19 cellular contexts compared by ENCODE assay signal in the genomic region with DNA sequence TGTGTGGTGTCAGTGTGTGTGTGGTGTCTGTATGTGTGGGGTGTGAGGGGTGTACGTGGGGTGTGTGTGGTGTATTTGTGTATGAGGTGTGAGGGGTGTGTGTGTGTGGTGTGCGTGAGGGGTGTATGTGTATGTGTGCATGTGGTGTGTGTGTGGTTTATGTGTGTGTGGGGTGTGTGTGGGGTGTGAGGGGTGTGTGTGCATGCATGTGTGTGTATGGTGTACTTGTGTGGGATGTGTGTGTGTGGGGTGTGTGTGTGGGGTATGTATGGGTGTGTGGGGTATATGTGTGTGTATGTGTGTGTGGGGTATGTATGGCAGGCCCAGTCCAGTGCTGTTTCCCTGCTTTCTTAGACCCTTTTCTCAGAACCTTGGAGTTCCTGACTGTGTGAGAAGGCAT.
DNase-seq lines count a peak whose midpoint lies in the region; ATAC-seq and TF ChIP-seq lines count a peak whose summit lies in the region.
"Had no signal": no experiment of that assay in that cellular context is flagged by ENCODE, and none has a peak within 500 bp of the region (broad histone marks: within the 10 kb centered on the region; RNA-seq: fewer than 3 reads in every experiment).

No MANE protein-coding gene starts in this region.

- peak overlapping the region in 4 of 7 donors; percentile 44 to 95 (median 89) for H3K27ac Mint-ChIP-seq in CD4-positive, alpha-beta memory T cell
- H3K27ac Mint-ChIP-seq in activated T-helper 2 cell treated with anti-CD3 and anti-CD28 coated beads, Interferon-gamma antibody, Interleukin-2, Interleukin-4, amounts not matched to agents 10 μg/mL and 5 μg/mL and 100 μg/mL, durations not matched to agents 14 hours and 24 hours and 36 hours = peak overlapping the region; percentile 95
- H3K27ac Mint-ChIP-seq in activated T-cell treated with anti-CD3 and anti-CD28 coated beads, Interleukin-2, amount 50 U/mL, for 72 hours = no peak overlapping the region
- H3K27ac Mint-ChIP-seq: H9 had no signal

- no peak for TF ChIP-seq POLR2A in esophagus muscularis mucosa (IDR thresholded peaks at IDR 0.05; ENCODE audit: low read depth)

- 45% methylated on average over 2 of the region's 2 CpGs for WGBS in esophagus muscularis mucosa

- ATAC-seq in activated T-cell treated with anti-CD3 and anti-CD28 coated beads, Interleukin-2, amount 50 U/mL, for 72 hours (replicated peaks in 1 of 2) = no peak
- no peak for ATAC-seq in HG02678 (IDR thresholded peaks at IDR 0.05; ENCODE audit: unreplicated experiment)
- ATAC-seq: CD8-positive, alpha-beta T cell had no signal

- intact Hi-C loops in CD4-positive, alpha-beta memory T cell (cut with micrococcal nuclease) = loop anchor here (5.0 kb wide), 2 partner anchors 83 to 1187 kb away; a partner anchor contains a TSS
- intact Hi-C loops in activated T-helper 2 cell treated with anti-CD3 and anti-CD28 coated beads, Interferon-gamma antibody, Interleukin-2, Interleukin-4, amounts not matched to agents 10 μg/mL and 5 μg/mL and 100 μg/mL, durations not matched to agents 14 hours and 24 hours and 36 hours (cut with micrococcal nuclease) = loop anchor here (5.0 to 10.0 kb wide), 2 partner anchors 450 to 1042 kb away; a partner anchor contains a TSS
- intact Hi-C loops in esophagus muscularis mucosa (cut with DNase I) = no loop called here

- no peaks in the 10 kb centered on the region for H3K79me2 ChIP-seq in neural cell (replicated peaks; ENCODE audit: insufficient read depth, low read length)

- DNase-seq in CD4-positive, alpha-beta memory T cell = no peak
- no peak for DNase-seq in activated T-helper 2 cell treated with anti-CD3 and anti-CD28 coated beads, Interferon-gamma antibody, Interleukin-2, Interleukin-4, amounts not matched to agents 10 μg/mL and 5 μg/mL and 100 μg/mL, durations not matched to agents 14 hours and 24 hours and 36 hours (ENCODE audit: low spot score)
- DNase-seq in esophagus muscularis mucosa (ENCODE audit: extremely low spot score) (no peak), iPS-NIHi7 (ENCODE audit: extremely low spot score) (no peak)
- no peak for DNase-seq in activated T-cell treated with anti-CD3 and anti-CD28 coated beads, Interleukin-2, amount 50 U/mL, for 72 hours
- DNase-seq: ACHN; AML-193; CD8-positive, alpha-beta T cell; H9; NCI-H1417 treated with DMSO at 0.1 percent for 48 hours; NCI-H2029 treated with DMSO at 0.1 percent for 48 hours; NCI-H510A; NCI-H774; RPMI8226; SIG-M5 had no signal

- peaks cover 25 to 35% (median 26%) of the 10 kb centered on the region in 4 donors for H3K4me1 Mint-ChIP-seq in CD4-positive, alpha-beta memory T cell
- H3K4me1 Mint-ChIP-seq in activated T-helper 2 cell treated with anti-CD3 and anti-CD28 coated beads, Interferon-gamma antibody, Interleukin-2, Interleukin-4, amounts not matched to agents 10 μg/mL and 5 μg/mL and 100 μg/mL, durations not matched to agents 14 hours and 24 hours and 36 hours (ENCODE audit: low read depth) = peaks cover 49% of the 10 kb centered on the region
- peaks cover 42% of the 10 kb centered on the region for H3K4me1 Mint-ChIP-seq in activated T-cell treated with anti-CD3 and anti-CD28 coated beads, Interleukin-2, amount 50 U/mL, for 72 hours (ENCODE audit: low read depth)

- no peaks in the 10 kb centered on the region for H3K36me3 ChIP-seq in BLaER1
- no peaks in the 10 kb centered on the region for H3K36me3 ChIP-seq in CD4-positive, alpha-beta memory T cell (ENCODE audit: insufficient read depth, low read length)
- H3K36me3 ChIP-seq in neural cell (ENCODE audit: insufficient read depth, low read length) = no peaks in the 10 kb centered on the region
- no peaks in the 10 kb centered on the region for H3K36me3 ChIP-seq in esophagus muscularis mucosa

- H3K9me3 ChIP-seq in BLaER1 = no peaks in the 10 kb centered on the region
- H3K9me3 ChIP-seq in CD4-positive, alpha-beta memory T cell (ENCODE audit: control insufficient read depth in 1 of 2, low read length in 2 of 2) = no peaks in the 10 kb centered on the region
- no peaks in the 10 kb centered on the region for H3K9me3 ChIP-seq in neural cell (ENCODE audit: low read length)
- H3K9me3 ChIP-seq in esophagus muscularis mucosa = no peaks in the 10 kb centered on the region

- H3K9me2 ChIP-seq in neural cell (ENCODE audit: insufficient read depth, low read length) = no peaks in the 10 kb centered on the region

- H3K27ac ChIP-seq in BLaER1 (no peak overlapping the region), neural cell (ENCODE audit: low read length) (peak overlapping the region; percentile 81), esophagus muscularis mucosa (replicated peaks in 1 of 4) (no peak overlapping the region)
- no peak overlapping the region for H3K27ac ChIP-seq in CD4-positive, alpha-beta memory T cell (ENCODE audit: low read depth, low read length)

- no peaks in the 10 kb centered on the region for H3K9me3 Mint-ChIP-seq in CD4-positive, alpha-beta memory T cell
- no peaks in the 10 kb centered on the region for H3K9me3 Mint-ChIP-seq in activated T-helper 2 cell treated with anti-CD3 and anti-CD28 coated beads, Interferon-gamma antibody, Interleukin-2, Interleukin-4, amounts not matched to agents 10 μg/mL and 5 μg/mL and 100 μg/mL, durations not matched to agents 14 hours and 24 hours and 36 hours
- no peaks in the 10 kb centered on the region for H3K9me3 Mint-ChIP-seq in activated T-cell treated with anti-CD3 and anti-CD28 coated beads, Interleukin-2, amount 50 U/mL, for 72 hours
- H3K9me3 Mint-ChIP-seq: CD8-positive, alpha-beta T cell; H9; IgD-negative memory B cell had no signal

- H3K4me3 ChIP-seq in BLaER1 = no peak overlapping the region
- no peak overlapping the region for H3K4me3 ChIP-seq in CD4-positive, alpha-beta memory T cell (ENCODE audit: low read length in 2 of 2)
- H3K4me3 ChIP-seq in neural cell (ENCODE audit: low read length) = no peak overlapping the region
- no peak overlapping the region for H3K4me3 ChIP-seq in esophagus muscularis mucosa

- no peaks in the 10 kb centered on the region for H3F3A ChIP-seq in neural cell (ENCODE audit: insufficient read depth, low read length, poor library complexity, severe bottlenecking)

- H3K27me3 ChIP-seq in BLaER1 (no peaks in the 10 kb centered on the region), neural cell (ENCODE audit: insufficient read depth, low read depth, low read length) (no peaks in the 10 kb centered on the region), esophagus muscularis mucosa (peaks cover 0 to 4% (median 0%) of the 10 kb centered on the region in 4 donors)
- no peaks in the 10 kb centered on the region for H3K27me3 ChIP-seq in CD4-positive, alpha-beta memory T cell (ENCODE audit: insufficient read depth, low read length)

- H3K4me3 Mint-ChIP-seq in CD4-positive, alpha-beta memory T cell = no peak overlapping the region
- H3K4me3 Mint-ChIP-seq in activated T-helper 2 cell treated with anti-CD3 and anti-CD28 coated beads, Interferon-gamma antibody, Interleukin-2, Interleukin-4, amounts not matched to agents 10 μg/mL and 5 μg/mL and 100 μg/mL, durations not matched to agents 14 hours and 24 hours and 36 hours (ENCODE audit: low read depth) = no peak overlapping the region
- H3K4me3 Mint-ChIP-seq in activated T-cell treated with anti-CD3 and anti-CD28 coated beads, Interleukin-2, amount 50 U/mL, for 72 hours = no peak overlapping the region
- H3K4me3 Mint-ChIP-seq: CD8-positive, alpha-beta T cell; H9; IgD-negative memory B cell had no signal

- H3K27me3 Mint-ChIP-seq in CD4-positive, alpha-beta memory T cell = no peaks in the 10 kb centered on the region
- no peaks in the 10 kb centered on the region for H3K27me3 Mint-ChIP-seq in activated T-helper 2 cell treated with anti-CD3 and anti-CD28 coated beads, Interferon-gamma antibody, Interleukin-2, Interleukin-4, amounts not matched to agents 10 μg/mL and 5 μg/mL and 100 μg/mL, durations not matched to agents 14 hours and 24 hours and 36 hours (ENCODE audit: low read depth)
- H3K27me3 Mint-ChIP-seq in activated T-cell treated with anti-CD3 and anti-CD28 coated beads, Interleukin-2, amount 50 U/mL, for 72 hours (ENCODE audit: low read depth) = no peaks in the 10 kb centered on the region
- H3K27me3 Mint-ChIP-seq: IgD-negative memory B cell had no signal

- no peaks in the 10 kb centered on the region for H3K36me3 Mint-ChIP-seq in CD4-positive, alpha-beta memory T cell
- H3K36me3 Mint-ChIP-seq in activated T-helper 2 cell treated with anti-CD3 and anti-CD28 coated beads, Interferon-gamma antibody, Interleukin-2, Interleukin-4, amounts not matched to agents 10 μg/mL and 5 μg/mL and 100 μg/mL, durations not matched to agents 14 hours and 24 hours and 36 hours (ENCODE audit: low read depth) = no peaks in the 10 kb centered on the region
- no peaks in the 10 kb centered on the region for H3K36me3 Mint-ChIP-seq in activated T-cell treated with anti-CD3 and anti-CD28 coated beads, Interleukin-2, amount 50 U/mL, for 72 hours (ENCODE audit: insufficient read depth in 2 of 2)
- H3K36me3 Mint-ChIP-seq: CD8-positive, alpha-beta T cell; IgD-negative memory B cell had no signal

- no peak overlapping the region for H2AFZ ChIP-seq in neural cell (ENCODE audit: low read depth, low read length)

- H4K20me1 ChIP-seq in BLaER1 (no peaks in the 10 kb centered on the region), neural cell (ENCODE audit: insufficient read depth) (no peaks in the 10 kb centered on the region)

- TF ChIP-seq RAD21 in neural cell (conservative IDR thresholded peaks at IDR 0.05) = no peak

- TF ChIP-seq CTCF in neural cell (IDR thresholded peaks at IDR 0.05; ENCODE audit: poor library complexity, severe bottlenecking) (no peak), esophagus muscularis mucosa (IDR thresholded peaks at IDR 0.05) (no peak)

- no peak for TF ChIP-seq EP300 in neural cell (conservative IDR thresholded peaks at IDR 0.05; ENCODE audit: poor library complexity, severe bottlenecking)
- no peak for TF ChIP-seq EP300 in esophagus muscularis mucosa (IDR thresholded peaks at IDR 0.05)

- H3K4me2 ChIP-seq in BLaER1 = peak overlapping the region; percentile 79
- no peak overlapping the region for H3K4me2 ChIP-seq in neural cell (ENCODE audit: low read length)

- H3K9ac ChIP-seq in BLaER1 (no peak overlapping the region), neural cell (ENCODE audit: low read length) (no peak overlapping the region)

- POLR2A ChIA-PET in CD4-positive, alpha-beta memory T cell (lab: Charles Lee; ENCODE audit: partially characterized antibody) = no interaction called here

- CTCF ChIA-PET in CD4-positive, alpha-beta memory T cell (lab: Charles Lee; ENCODE audit: partially characterized antibody) = interaction anchor here (9.1 kb wide), 1 partner anchor 65 kb away, joined by 192 read pairs; no protein-coding TSS in a partner anchor

- H3K4me1 ChIP-seq in BLaER1 (peaks cover 43% of the 10 kb centered on the region), esophagus muscularis mucosa (peaks cover 0 to 14% (median 2%) of the 10 kb centered on the region in 4 donors)
- peaks cover 35% of the 10 kb centered on the region for H3K4me1 ChIP-seq in CD4-positive, alpha-beta memory T cell (ENCODE audit: insufficient read depth, low read length)
